1 cellular context compared by ENCODE assay signal in the genomic region with DNA sequence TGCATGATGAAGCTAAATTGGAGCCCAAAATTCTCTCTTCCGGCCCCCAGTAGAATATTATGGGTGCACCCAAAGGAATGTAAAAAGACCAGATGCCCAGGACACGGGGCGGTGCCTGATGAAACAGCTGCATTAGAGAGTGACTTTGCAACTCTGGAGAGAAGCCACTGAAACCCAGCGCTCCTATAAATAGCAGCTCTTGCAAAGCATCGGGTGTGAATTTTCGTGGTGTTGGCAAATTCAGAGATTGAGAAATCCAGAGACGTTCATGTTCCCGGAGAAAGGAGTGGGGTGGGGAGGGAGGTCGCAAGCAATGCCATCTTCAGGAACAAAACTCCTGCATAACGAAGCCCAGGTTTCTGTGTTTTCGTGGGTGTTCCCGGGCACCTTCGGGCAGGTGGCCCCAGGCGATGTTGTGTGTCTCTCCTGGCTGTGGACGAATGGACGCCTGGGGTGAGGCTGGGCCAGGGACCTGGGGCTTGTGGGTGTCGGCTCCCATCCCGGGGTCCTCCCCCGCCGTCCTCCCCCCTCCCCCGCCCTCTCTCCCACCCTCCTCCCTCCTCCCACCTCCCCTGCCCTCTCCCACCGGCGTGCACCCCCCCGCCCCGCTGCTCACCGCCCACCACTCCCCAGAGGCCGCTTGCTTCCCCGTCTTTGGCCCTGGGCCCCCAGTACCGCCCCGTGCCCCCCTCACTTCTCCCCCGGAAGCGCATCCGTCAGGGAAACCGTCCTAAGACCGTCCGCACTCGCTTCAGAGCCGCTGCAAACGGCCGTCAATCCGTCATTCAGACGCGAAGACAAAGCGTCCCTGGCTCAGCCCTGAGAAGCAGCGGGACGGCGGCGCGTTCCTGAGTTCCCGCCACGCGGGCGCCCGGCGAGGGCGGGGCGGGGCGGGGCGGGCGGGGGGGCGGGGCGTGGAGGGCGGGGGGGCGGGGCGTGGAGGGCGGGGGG.
TF ChIP-seq lines count a peak whose summit lies in the region.

No MANE protein-coding gene starts in this region.

TF ChIP-seq in HepG2, 621 proteins besides CTCF, POLR2A, EP300 and RAD21:
- TF ChIP-seq DNMT3B (CRISPR knock-in tag; conservative IDR thresholded peaks at IDR 0.05), result no peak
- TF ChIP-seq PHF21A (CRISPR knock-in tag; IDR thresholded peaks at IDR 0.05), result no peak
- peak; percentile 79 for TF ChIP-seq ZNF263 (CRISPR knock-in tag; IDR thresholded peaks at IDR 0.05)
- 0 out of 2 replicates have a peak, but pooled peaks have one; percentile 16 for TF ChIP-seq SAP130 (CRISPR knock-in tag; IDR thresholded peaks at IDR 0.05; ENCODE audit: low read depth)
- no peak for TF ChIP-seq ZIK1 (CRISPR knock-in tag; IDR thresholded peaks at IDR 0.05; ENCODE audit: borderline replicate concordance, low read depth)
- peak; percentile 37; the same call in 1 of the 2 replicates for TF ChIP-seq POLR2AphosphoS5 (IDR thresholded peaks at IDR 0.05; ENCODE audit: low read depth, low read length)
- TF ChIP-seq ZC3H4 (CRISPR knock-in tag; IDR thresholded peaks at IDR 0.05; ENCODE audit: borderline replicate concordance), result no peak
- peak; percentile 45 for TF ChIP-seq ZNF687 (CRISPR knock-in tag; IDR thresholded peaks at IDR 0.05)
- TF ChIP-seq MAX (IDR thresholded peaks at IDR 0.05), result peak; percentile 69
- TF ChIP-seq, protein P1, sequence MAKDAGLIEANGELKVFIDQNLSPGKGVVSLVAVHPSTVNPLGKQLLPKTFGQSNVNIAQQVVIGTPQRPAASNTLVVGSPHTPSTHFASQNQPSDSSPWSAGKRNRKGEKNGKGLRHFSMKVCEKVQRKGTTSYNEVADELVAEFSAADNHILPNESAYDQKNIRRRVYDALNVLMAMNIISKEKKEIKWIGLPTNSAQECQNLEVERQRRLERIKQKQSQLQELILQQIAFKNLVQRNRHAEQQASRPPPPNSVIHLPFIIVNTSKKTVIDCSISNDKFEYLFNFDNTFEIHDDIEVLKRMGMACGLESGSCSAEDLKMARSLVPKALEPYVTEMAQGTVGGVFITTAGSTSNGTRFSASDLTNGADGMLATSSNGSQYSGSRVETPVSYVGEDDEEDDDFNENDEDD (CRISPR knock-in tag; IDR thresholded peaks at IDR 0.05; ENCODE audit: borderline replicate concordance), result peak; percentile 69; the same call in 1 of the 2 replicates
- peak; percentile 56; the same call in 1 of the 2 replicates for TF ChIP-seq TFDP2 (CRISPR knock-in tag; IDR thresholded peaks at IDR 0.05)
- TF ChIP-seq ZNF569 (CRISPR knock-in tag; IDR thresholded peaks at IDR 0.05; ENCODE audit: borderline replicate concordance), result no peak
- peak; percentile 8; the same call in 1 of the 2 replicates for TF ChIP-seq CEBPB (IDR thresholded peaks at IDR 0.05; ENCODE audit: borderline replicate concordance, low read depth, low read length)
- TF ChIP-seq PHF8 (CRISPR knock-in tag; IDR thresholded peaks at IDR 0.05), result 0 out of 2 replicates have a peak, but pooled peaks have one; percentile 17
- TF ChIP-seq, protein P2, sequence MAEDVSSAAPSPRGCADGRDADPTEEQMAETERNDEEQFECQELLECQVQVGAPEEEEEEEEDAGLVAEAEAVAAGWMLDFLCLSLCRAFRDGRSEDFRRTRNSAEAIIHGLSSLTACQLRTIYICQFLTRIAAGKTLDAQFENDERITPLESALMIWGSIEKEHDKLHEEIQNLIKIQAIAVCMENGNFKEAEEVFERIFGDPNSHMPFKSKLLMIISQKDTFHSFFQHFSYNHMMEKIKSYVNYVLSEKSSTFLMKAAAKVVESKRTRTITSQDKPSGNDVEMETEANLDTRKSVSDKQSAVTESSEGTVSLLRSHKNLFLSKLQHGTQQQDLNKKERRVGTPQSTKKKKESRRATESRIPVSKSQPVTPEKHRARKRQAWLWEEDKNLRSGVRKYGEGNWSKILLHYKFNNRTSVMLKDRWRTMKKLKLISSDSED (CRISPR knock-in tag; IDR thresholded peaks at IDR 0.05), result no peak
- 0 out of 2 replicates have a peak, but pooled peaks have one; percentile 40 for TF ChIP-seq PCBP1 (IDR thresholded peaks at IDR 0.05; ENCODE audit: borderline replicate concordance, low read depth, low read length)
- TF ChIP-seq KDM2A (CRISPR knock-in tag; IDR thresholded peaks at IDR 0.05; ENCODE audit: borderline replicate concordance, low read depth), result peak; percentile 23; the same call in 1 of the 2 replicates
- TF ChIP-seq ZNF414 (CRISPR knock-in tag; IDR thresholded peaks at IDR 0.05), result 0 out of 2 replicates have a peak, but pooled peaks have one; percentile 34
- TF ChIP-seq, protein P3, sequence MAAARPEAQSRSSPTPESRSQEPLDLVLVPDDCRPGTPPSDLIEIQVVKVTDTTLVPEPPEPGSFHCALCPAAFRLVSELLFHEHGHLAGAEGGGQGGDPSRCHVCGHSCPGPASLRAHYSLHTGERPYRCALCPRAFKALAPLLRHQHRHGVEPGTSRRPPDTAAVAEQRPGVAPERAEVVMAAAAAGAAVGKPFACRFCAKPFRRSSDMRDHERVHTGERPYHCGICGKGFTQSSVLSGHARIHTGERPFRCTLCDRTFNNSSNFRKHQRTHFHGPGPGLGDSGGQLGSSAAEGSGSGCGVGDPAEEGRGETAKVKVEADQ (CRISPR knock-in tag; IDR thresholded peaks at IDR 0.05; ENCODE audit: borderline replicate concordance), result no peak
- TF ChIP-seq RBFOX2 (IDR thresholded peaks at IDR 0.05; ENCODE audit: low read depth, low read length), result 0 out of 2 replicates have a peak, but pooled peaks have one; percentile 19
- TF ChIP-seq GABPB1 (CRISPR knock-in tag; IDR thresholded peaks at IDR 0.05), result peak; percentile 38; the same call in 1 of the 2 replicates
- TF ChIP-seq SIN3B (IDR thresholded peaks at IDR 0.05; ENCODE audit: low read length), result no peak
